9 cellular contexts compared by ENCODE assay signal in genomic region chr3:48926425-48927392, GRCh38. TPM values are rescaled to one million over a fixed set of nuclear protein-coding genes. Genes with fewer than 3 reads are reported as not detected.
A peak's percentile ranks its signal among the peaks of the same experiment; 100 is the strongest.
DNase-seq lines count a peak whose midpoint lies in the region; ATAC-seq and TF ChIP-seq lines count a peak whose summit lies in the region.
"Had no signal": no experiment of that assay in that cellular context is flagged by ENCODE, and none has a peak within 500 bp of the region (broad histone marks: within the 10 kb centered on the region; RNA-seq: fewer than 3 reads in every experiment).

No MANE protein-coding gene starts in this region.

- H3F3A ChIP-seq in DOHH2 (ENCODE audit: control insufficient read depth, insufficient read depth) = no peaks in the 10 kb centered on the region; the same call in 1 of the 2 replicates
- H3F3A ChIP-seq in SK-N-SH (replicated peaks; ENCODE audit: insufficient read depth) = peaks cover 12% of the 10 kb centered on the region

- no peak for ATAC-seq in natural killer cell treated with Interleukin-12 subunit alpha and Interleukin-12 subunit beta and Interleukin-15 and Interleukin-18, amount 100 ng/mL, for 72 hours
- no peak for ATAC-seq in GM18867 (IDR thresholded peaks at IDR 0.05; ENCODE audit: unreplicated experiment)

- POLR2A ChIA-PET in SK-N-SH (lab: Yijun Ruan, JAX) = no interaction called here

- H4K20me1 ChIP-seq in DOHH2 (ENCODE audit: control insufficient read depth, insufficient read depth, low read depth, low read length) (peaks cover 17% of the 10 kb centered on the region), SK-N-SH (ENCODE audit: insufficient read depth) (peaks cover 57% of the 10 kb centered on the region)

- H3K27ac ChIP-seq in DOHH2 (ENCODE audit: low read depth, low read length) (no peak overlapping the region), SK-N-SH (ENCODE audit: low read depth in 2 of 2, low read length in 1 of 2) (peak overlapping the region; percentile 7 to 18; a peak in 2 of 4 replicates), epithelial cell of prostate (peak overlapping the region; percentile 42)
- H3K27ac ChIP-seq: HL-60 had no signal

- CTCF ChIA-PET in SK-N-SH (lab: Yijun Ruan, JAX) = interaction anchor here (0.6 kb wide), 1 partner anchor 53 kb away, joined by 3 read pairs; no protein-coding TSS in a partner anchor

- H3K4me1 Mint-ChIP-seq in natural killer cell treated with Interleukin-12 subunit alpha and Interleukin-12 subunit beta and Interleukin-15 and Interleukin-18, amount 100 ng/mL, for 72 hours (ENCODE audit: low read depth in 2 of 2) = peaks cover 48 to 55% of the 10 kb centered on the region in 2 donors

- H2AFZ ChIP-seq in SK-N-SH (ENCODE audit: low read depth) = no peak overlapping the region

- WGBS in SK-N-SH (ENCODE audit: low lambda C conversion rate) = 89% methylated on average over 11 of the region's 11 CpGs

- no peak for TF ChIP-seq RAD21 in SK-N-SH (IDR thresholded peaks at IDR 0.05; ENCODE audit: low read length)

- H3K9me2 ChIP-seq in DOHH2 (replicated peaks; ENCODE audit: control insufficient read depth, low read length) (no peaks in the 10 kb centered on the region), SK-N-SH (no peaks in the 10 kb centered on the region)

- TF ChIP-seq EP300 in SK-N-SH (IDR thresholded peaks at IDR 0.05; ENCODE audit: borderline replicate concordance in 1 of 2, low read depth in 1 of 2, low read length in 1 of 2) = no peak

- H3K27ac Mint-ChIP-seq in natural killer cell treated with Interleukin-12 subunit alpha and Interleukin-12 subunit beta and Interleukin-15 and Interleukin-18, amount 100 ng/mL, for 72 hours = peak overlapping the region; percentile 56 to 76

- no peak overlapping the region for H3K9ac ChIP-seq in SK-N-SH

- H3K4me2 ChIP-seq in DOHH2 (ENCODE audit: low read length) (peak overlapping the region; percentile 35), SK-N-SH (peak overlapping the region; percentile 30; the same call in 1 of the 2 replicates)

- H3K36me3 ChIP-seq in DOHH2 (ENCODE audit: control insufficient read depth, low read length) (peaks cover 76% of the 10 kb centered on the region), SK-N-SH (replicated peaks in 1 of 2; ENCODE audit: control insufficient read depth in 1 of 2, insufficient read depth in 2 of 2, low read length in 1 of 2) (peaks cover 38 to 56% of the 10 kb centered on the region in 2 experiments)

- no peaks in the 10 kb centered on the region for H3K27me3 Mint-ChIP-seq in natural killer cell treated with Interleukin-12 subunit alpha and Interleukin-12 subunit beta and Interleukin-15 and Interleukin-18, amount 100 ng/mL, for 72 hours

- peaks cover 34% of the 10 kb centered on the region for H3K36me3 Mint-ChIP-seq in natural killer cell treated with Interleukin-12 subunit alpha and Interleukin-12 subunit beta and Interleukin-15 and Interleukin-18, amount 100 ng/mL, for 72 hours

- peaks cover 100% of the 10 kb centered on the region for H3K79me2 ChIP-seq in DOHH2 (ENCODE audit: control insufficient read depth, low read length)
- peaks cover 100% of the 10 kb centered on the region for H3K79me2 ChIP-seq in SK-N-SH (ENCODE audit: insufficient read depth)

- TF ChIP-seq CTCF in DOHH2 (IDR thresholded peaks at IDR 0.05; ENCODE audit: low read depth, low read length, poor library complexity, severe bottlenecking) (no peak), SK-N-SH (IDR thresholded peaks at IDR 0.05) (no peak)

- H3K4me3 Mint-ChIP-seq in natural killer cell treated with Interleukin-12 subunit alpha and Interleukin-12 subunit beta and Interleukin-15 and Interleukin-18, amount 100 ng/mL, for 72 hours = peak overlapping the region; percentile 71

- DNase-seq in SK-N-SH = no peak
- no peak for DNase-seq in epithelial cell of prostate (ENCODE audit: low read depth, low spot score)
- no peak for DNase-seq in natural killer cell treated with Interleukin-12 subunit alpha and Interleukin-12 subunit beta and Interleukin-15 and Interleukin-18, amount 100 ng/mL, for 72 hours (ENCODE audit: low spot score)
- no peak for DNase-seq in HUDEP-2 (lab: John Stamatoyannopoulos, UW; ENCODE audit: unreplicated experiment in 76 of 76)
- no peak for DNase-seq in NCI-H2081 (lab: John Stamatoyannopoulos, UW)
- DNase-seq in NCI-H82 (lab: John Stamatoyannopoulos, UW) = no peak

- H3K4me3 ChIP-seq in DOHH2 (ENCODE audit: low read length) = no peak overlapping the region
- no peak overlapping the region for H3K4me3 ChIP-seq in SK-N-SH (ENCODE audit: low read depth in 2 of 2, low read length in 1 of 2)

- H3K9me3 Mint-ChIP-seq in natural killer cell treated with Interleukin-12 subunit alpha and Interleukin-12 subunit beta and Interleukin-15 and Interleukin-18, amount 100 ng/mL, for 72 hours = no peaks in the 10 kb centered on the region

- peaks cover 46% of the 10 kb centered on the region for H3K4me1 ChIP-seq in DOHH2 (ENCODE audit: control insufficient read depth, low read length)
- peaks cover 9 to 24% of the 10 kb centered on the region in 2 experiments; a peak in 3 of 4 replicates for H3K4me1 ChIP-seq in SK-N-SH (ENCODE audit: control insufficient read depth in 1 of 2, insufficient read depth in 2 of 2, low read depth in 1 of 2, low read length in 1 of 2)

- H3K9me3 ChIP-seq in DOHH2 (ENCODE audit: control insufficient read depth, insufficient read depth, low read length) = no peaks in the 10 kb centered on the region
- H3K9me3 ChIP-seq in SK-N-SH = no peaks in the 10 kb centered on the region

- H3K27me3 ChIP-seq in DOHH2 (ENCODE audit: control insufficient read depth, low read length) = no peaks in the 10 kb centered on the region
- H3K27me3 ChIP-seq in SK-N-SH (ENCODE audit: insufficient read depth) = no peaks in the 10 kb centered on the region

TF ChIP-seq in SK-N-SH, 30 proteins besides CTCF, POLR2A, EP300 and RAD21 (continues in another document):
- TF ChIP-seq CHD2 (IDR thresholded peaks at IDR 0.05; ENCODE audit: low read length, partially characterized antibody) = no peak
- TF ChIP-seq ZBTB33 (IDR thresholded peaks at IDR 0.05; ENCODE audit: borderline replicate concordance, low read depth) = no peak
- no peak for TF ChIP-seq FOXM1 (IDR thresholded peaks at IDR 0.05; ENCODE audit: low read depth)
- TF ChIP-seq YY1 (IDR thresholded peaks at IDR 0.05; ENCODE audit: low read depth) = no peak
- no peak for TF ChIP-seq IRF3 (IDR thresholded peaks at IDR 0.05; ENCODE audit: low read depth, low read length)

RNA-seq across cellular contexts. Expression of gene ARIH2, which starts 8.1 kb away (rescaled TPM):
- 69.7 and 94.4 TPM in 2 replicates for polyA plus RNA-seq in SK-N-SH (2012; rRNA removed)
- polyA plus RNA-seq in SK-N-SH (2012; cell fraction: cytosol; rRNA removed) = 64.6 and 67.6 TPM in 2 replicates
- 179 and 208 TPM in 2 replicates for polyA plus RNA-seq in SK-N-SH (2012; cell fraction: nucleus; rRNA removed)
- total RNA-seq in natural killer cell treated with Interleukin-12 subunit alpha and Interleukin-12 subunit beta and Interleukin-15 and Interleukin-18, amount 100 ng/mL, for 72 hours = 100 to 1,000 TPM; 141 to 238 TPM

RNA-seq across cellular contexts. Expression of gene SLC25A20, which starts 28.0 kb away (rescaled TPM):
- polyA plus RNA-seq in SK-N-SH (2012; rRNA removed) = 30.3 and 41.9 TPM in 2 replicates
- polyA plus RNA-seq in SK-N-SH (2012; cell fraction: cytosol; rRNA removed) = 44.9 and 50.7 TPM in 2 replicates
- polyA plus RNA-seq in SK-N-SH (2012; cell fraction: nucleus; rRNA removed) = 26.5 and 40.0 TPM in 2 replicates
- total RNA-seq in natural killer cell treated with Interleukin-12 subunit alpha and Interleukin-12 subunit beta and Interleukin-15 and Interleukin-18, amount 100 ng/mL, for 72 hours = 10 to 100 TPM; 27.8 to 32.5 TPM
